In genomic region chr2:47046271-47046670, GRCh38 we compare ENCODE assay signal across 16 cellular contexts.
A peak's percentile ranks its signal among the peaks of the same experiment; 100 is the strongest.
DNase-seq lines count a peak whose midpoint lies in the region; ATAC-seq and TF ChIP-seq lines count a peak whose summit lies in the region.
"Had no signal": no experiment of that assay in that cellular context is flagged by ENCODE, and none has a peak within 500 bp of the region (broad histone marks: within the 10 kb centered on the region; RNA-seq: fewer than 3 reads in every experiment).

No MANE protein-coding gene starts in this region.

- intact Hi-C loops in natural killer cell (cut with micrococcal nuclease), result no loop called here

- H3K4me1 Mint-ChIP-seq in HFFc6 (ENCODE audit: low read depth) (peaks cover 39% of the 10 kb centered on the region), natural killer cell (peaks cover 0 to 10% of the 10 kb centered on the region in 2 donors)

- H3K27ac Mint-ChIP-seq in HFFc6 (0 out of 2 replicates have a peak overlapping the region, but pooled peaks have one; percentile 40), natural killer cell (no peak overlapping the region)

- peaks cover 20% of the 10 kb centered on the region for H3K36me3 Mint-ChIP-seq in HFFc6 (ENCODE audit: low read depth)
- no peaks in the 10 kb centered on the region for H3K36me3 Mint-ChIP-seq in natural killer cell

- H3K9me3 Mint-ChIP-seq in HFFc6, result no peaks in the 10 kb centered on the region
- no peaks in the 10 kb centered on the region for H3K9me3 Mint-ChIP-seq in natural killer cell

- TF ChIP-seq CTCF in HFFc6 (IDR thresholded peaks at IDR 0.05), result peak; percentile 32; the same call in 1 of the 2 replicates
- TF ChIP-seq CTCF in astrocyte of the spinal cord (IDR thresholded peaks at IDR 0.05; ENCODE audit: low read depth, low read length), result no peak
- TF ChIP-seq CTCF in natural killer cell (IDR thresholded peaks at IDR 0.05), result no peak

- H3K4me3 Mint-ChIP-seq in HFFc6 (no peak overlapping the region), natural killer cell (no peak overlapping the region)

- ATAC-seq in natural killer cell (no peak), HG03108 (IDR thresholded peaks at IDR 0.05; ENCODE audit: unreplicated experiment) (no peak)
- ATAC-seq: Panc1 had no signal

- DNase-seq in Ammon's horn (ENCODE audit: low spot score), result peak; percentile 96
- DNase-seq in HFFc6, result no peak
- DNase-seq in astrocyte of the spinal cord (ENCODE audit: low read depth, low spot score), result peak; percentile 22
- DNase-seq in medulla oblongata (ENCODE audit: extremely low spot score), result peak; percentile 95
- no peak for DNase-seq in NCI-H226
- no peak for DNase-seq in natural killer cell
- no peak for DNase-seq in NCI-H2107 (lab: John Stamatoyannopoulos, UW)
- DNase-seq: EL, esophagus squamous epithelium, NCI-H510A treated with DMSO at 0.1 percent for 48 hours, SW 1271, upper lobe of left lung had no signal

- in situ Hi-C loops in astrocyte of the spinal cord (cut with HindIII; ENCODE audit: low sequenced_read_pairs), result no loop called here

- H3K4me3 ChIP-seq in astrocyte of the spinal cord (ENCODE audit: low read depth, low read length), result no peak overlapping the region
- H3K4me3 ChIP-seq: ascending aorta, esophagus squamous epithelium, lung, upper lobe of left lung had no signal

- peaks cover 7% of the 10 kb centered on the region for H3K27me3 Mint-ChIP-seq in HFFc6 (ENCODE audit: insufficient read depth)
- H3K27me3 Mint-ChIP-seq in natural killer cell (ENCODE audit: low read depth in 2 of 2), result no peaks in the 10 kb centered on the region

Comparison
In these comparisons a context has a peak if more than half of its experiments do, and no peak if none do; other contexts are left out.
1. DNase-seq: peak in Ammon's horn (single experiment), astrocyte of the spinal cord (single experiment) and medulla oblongata (single experiment); none in HFFc6 (single experiment), NCI-H226 (single experiment), natural killer cell (single experiment) and NCI-H2107 (single experiment).